In genomic region chr10:126334272-126334671, GRCh38 we compare ENCODE assay signal across 2 cellular contexts.
TF ChIP-seq lines count a peak whose summit lies in the region.

No MANE protein-coding gene starts in this region.

TF ChIP-seq in IMR-90, 13 proteins besides CTCF, POLR2A, EP300 and RAD21:
- TF ChIP-seq RCOR1 (IDR thresholded peaks at IDR 0.05; ENCODE audit: insufficient replicate concordance, low read length) (no peak), SMC3 (IDR thresholded peaks at IDR 0.05; ENCODE audit: low read depth, low read length) (no peak), MAZ (IDR thresholded peaks at IDR 0.05; ENCODE audit: borderline replicate concordance, low read depth, low read length) (no peak), MXI1 (IDR thresholded peaks at IDR 0.05; ENCODE audit: borderline replicate concordance, low read depth, low read length) (no peak), MAFK (IDR thresholded peaks at IDR 0.05; ENCODE audit: low read depth, low read length) (no peak), RFX5 (IDR thresholded peaks at IDR 0.05; ENCODE audit: low read depth, low read length) (no peak), NFE2L2 (IDR thresholded peaks at IDR 0.05; ENCODE audit: low read depth, low read length) (no peak), CHD1 (IDR thresholded peaks at IDR 0.05; ENCODE audit: low read depth, low read length) (no peak), ELK1 (IDR thresholded peaks at IDR 0.05; ENCODE audit: borderline replicate concordance, low read depth, low read length) (no peak), FOS (IDR thresholded peaks at IDR 0.05; ENCODE audit: low read depth, low read length) (no peak), BHLHE40 (IDR thresholded peaks at IDR 0.05; ENCODE audit: low read depth, low read length) (no peak), USF2 (IDR thresholded peaks at IDR 0.05; ENCODE audit: low read depth, low read length) (no peak), CEBPB (IDR thresholded peaks at IDR 0.05; ENCODE audit: low read depth, low read length) (no peak)

TF ChIP-seq in SK-N-SH treated with all-trans-retinoic acid at 6 μM for 48 hours, 23 proteins besides CTCF, POLR2A, EP300 and RAD21:
- no peak for TF ChIP-seq ZC3H10 (CRISPR knock-in tag; IDR thresholded peaks at IDR 0.05)
- no peak for TF ChIP-seq PATZ1 (CRISPR knock-in tag; IDR thresholded peaks at IDR 0.05; ENCODE audit: borderline replicate concordance)
- no peak for TF ChIP-seq POU6F1 (CRISPR knock-in tag; IDR thresholded peaks at IDR 0.05; ENCODE audit: borderline replicate concordance, low read depth)
- TF ChIP-seq GLIS3 (CRISPR knock-in tag; IDR thresholded peaks at IDR 0.05) = no peak
- no peak for TF ChIP-seq ISL1 (CRISPR knock-in tag; IDR thresholded peaks at IDR 0.05)
- TF ChIP-seq TSHZ2 (CRISPR knock-in tag; IDR thresholded peaks at IDR 0.05) = no peak
- no peak for TF ChIP-seq TOX (CRISPR knock-in tag; IDR thresholded peaks at IDR 0.05; ENCODE audit: borderline replicate concordance)
- TF ChIP-seq CSDC2 (CRISPR knock-in tag; IDR thresholded peaks at IDR 0.05) = no peak
- TF ChIP-seq ARNTL (CRISPR knock-in tag; IDR thresholded peaks at IDR 0.05; ENCODE audit: borderline replicate concordance, low read depth) = no peak
- no peak for TF ChIP-seq TCF4 (CRISPR knock-in tag; IDR thresholded peaks at IDR 0.05; ENCODE audit: borderline replicate concordance)
- no peak for TF ChIP-seq ESRRG (CRISPR knock-in tag; IDR thresholded peaks at IDR 0.05)
- TF ChIP-seq ZNF8 (CRISPR knock-in tag; IDR thresholded peaks at IDR 0.05) = no peak
- no peak for TF ChIP-seq ZNF70 (CRISPR knock-in tag; IDR thresholded peaks at IDR 0.05)
